1 cellular context compared by ENCODE assay signal in the genomic region with DNA sequence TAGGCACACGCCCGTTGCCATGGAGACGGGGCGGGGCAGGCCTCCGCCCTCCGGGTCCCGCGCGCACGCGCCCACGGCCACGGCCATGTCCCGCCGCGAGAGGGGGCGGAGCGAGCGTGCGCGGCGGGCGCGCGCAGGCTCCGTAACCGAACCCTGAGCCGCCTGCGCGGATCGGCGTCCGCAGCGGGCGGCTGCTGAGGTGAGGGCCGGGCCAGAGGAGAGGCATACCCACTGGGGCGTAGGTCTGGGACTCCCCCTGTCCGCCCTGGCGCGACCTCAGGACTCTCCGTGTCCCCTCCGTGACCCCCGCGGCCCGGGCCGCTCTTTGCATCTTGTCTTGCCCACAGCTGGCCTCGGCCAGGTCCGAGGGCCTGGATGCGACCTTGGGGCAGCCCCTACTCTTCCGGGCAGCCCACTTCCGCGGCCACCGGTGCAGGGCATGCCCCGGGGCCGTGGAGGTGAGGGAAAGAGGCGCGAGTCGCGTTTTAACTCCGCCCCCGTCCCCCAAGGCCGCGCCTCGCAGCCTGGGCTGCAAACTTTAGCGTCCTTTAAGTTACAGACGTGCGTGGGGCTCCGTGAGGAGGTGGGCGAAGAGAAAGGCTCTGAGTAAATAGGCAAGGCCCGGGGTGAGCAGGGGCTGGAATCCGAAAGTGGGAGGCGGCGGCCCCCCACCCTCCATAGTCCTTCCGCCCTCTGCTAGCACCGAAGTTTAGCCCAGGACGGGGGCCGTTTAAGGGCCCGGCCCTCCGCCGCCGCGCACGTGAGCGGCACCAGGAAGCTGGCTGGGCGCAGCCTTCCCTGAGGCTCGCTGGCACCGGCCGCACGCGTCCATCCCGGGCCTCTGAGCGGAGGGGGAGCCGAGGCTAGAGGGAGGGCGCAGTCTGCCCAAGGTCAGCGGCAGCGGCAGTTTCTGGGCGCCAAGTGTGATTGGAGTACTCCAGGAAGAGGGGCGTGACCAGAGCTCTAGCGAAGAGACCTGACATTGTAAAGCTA.
A peak's percentile ranks its signal among the peaks of the same experiment; 100 is the strongest.
TF ChIP-seq lines count a peak whose summit lies in the region.

A gene with protein sequence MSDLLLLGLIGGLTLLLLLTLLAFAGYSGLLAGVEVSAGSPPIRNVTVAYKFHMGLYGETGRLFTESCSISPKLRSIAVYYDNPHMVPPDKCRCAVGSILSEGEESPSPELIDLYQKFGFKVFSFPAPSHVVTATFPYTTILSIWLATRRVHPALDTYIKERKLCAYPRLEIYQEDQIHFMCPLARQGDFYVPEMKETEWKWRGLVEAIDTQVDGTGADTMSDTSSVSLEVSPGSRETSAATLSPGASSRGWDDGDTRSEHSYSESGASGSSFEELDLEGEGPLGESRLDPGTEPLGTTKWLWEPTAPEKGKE (plus strand): TSS at position 163 of the 993 bp plus-strand sequence. CDS start 3,053 bp downstream, outside the sequence.

TF ChIP-seq in GM12878, 131 proteins besides CTCF, POLR2A, EP300 and RAD21 (continued from another document):
- TF ChIP-seq WRNIP1 (IDR thresholded peaks at IDR 0.05; ENCODE audit: borderline replicate concordance, low read depth, low read length) (no peak), PAX8 (IDR thresholded peaks at IDR 0.05) (no peak), ZSCAN29 (IDR thresholded peaks at IDR 0.05) (no peak), SREBF1 (IDR thresholded peaks at IDR 0.05; ENCODE audit: low read length) (no peak), SUZ12 (IDR thresholded peaks at IDR 0.05; ENCODE audit: unreplicated experiment) (no peak), MTA3 (IDR thresholded peaks at IDR 0.05; ENCODE audit: borderline replicate concordance, low read length) (no peak), EZH2 (IDR thresholded peaks at IDR 0.05; ENCODE audit: borderline replicate concordance, control insufficient read depth, low read depth, low read length) (no peak), ZNF217 (IDR thresholded peaks at IDR 0.05) (no peak), IKZF1 (conservative IDR thresholded peaks at IDR 0.05) (peak; percentile 82), ZNF384 (IDR thresholded peaks at IDR 0.05; ENCODE audit: borderline replicate concordance, low read depth, low read length) (no peak), CHD2 (IDR thresholded peaks at IDR 0.05; ENCODE audit: borderline replicate concordance, low read depth, low read length) (no peak), EGR1 (IDR thresholded peaks at IDR 0.05; ENCODE audit: borderline replicate concordance in 1 of 2, low read depth in 2 of 2, low read length in 2 of 2) (peak in 1 of 2 experiments; percentile 81; a peak in 2 of 3 replicates), MXI1 (IDR thresholded peaks at IDR 0.05; ENCODE audit: low read depth, low read length) (peak; percentile 88), TBL1XR1 (IDR thresholded peaks at IDR 0.05; ENCODE audit: low read depth, low read length) (no peak), TCF12 (IDR thresholded peaks at IDR 0.05; ENCODE audit: low read depth, low read length) (0 out of 2 replicates have a peak, but pooled peaks have one; percentile 3), TCF7 (IDR thresholded peaks at IDR 0.05; ENCODE audit: borderline replicate concordance) (no peak)
- TF ChIP-seq, protein P1, sequence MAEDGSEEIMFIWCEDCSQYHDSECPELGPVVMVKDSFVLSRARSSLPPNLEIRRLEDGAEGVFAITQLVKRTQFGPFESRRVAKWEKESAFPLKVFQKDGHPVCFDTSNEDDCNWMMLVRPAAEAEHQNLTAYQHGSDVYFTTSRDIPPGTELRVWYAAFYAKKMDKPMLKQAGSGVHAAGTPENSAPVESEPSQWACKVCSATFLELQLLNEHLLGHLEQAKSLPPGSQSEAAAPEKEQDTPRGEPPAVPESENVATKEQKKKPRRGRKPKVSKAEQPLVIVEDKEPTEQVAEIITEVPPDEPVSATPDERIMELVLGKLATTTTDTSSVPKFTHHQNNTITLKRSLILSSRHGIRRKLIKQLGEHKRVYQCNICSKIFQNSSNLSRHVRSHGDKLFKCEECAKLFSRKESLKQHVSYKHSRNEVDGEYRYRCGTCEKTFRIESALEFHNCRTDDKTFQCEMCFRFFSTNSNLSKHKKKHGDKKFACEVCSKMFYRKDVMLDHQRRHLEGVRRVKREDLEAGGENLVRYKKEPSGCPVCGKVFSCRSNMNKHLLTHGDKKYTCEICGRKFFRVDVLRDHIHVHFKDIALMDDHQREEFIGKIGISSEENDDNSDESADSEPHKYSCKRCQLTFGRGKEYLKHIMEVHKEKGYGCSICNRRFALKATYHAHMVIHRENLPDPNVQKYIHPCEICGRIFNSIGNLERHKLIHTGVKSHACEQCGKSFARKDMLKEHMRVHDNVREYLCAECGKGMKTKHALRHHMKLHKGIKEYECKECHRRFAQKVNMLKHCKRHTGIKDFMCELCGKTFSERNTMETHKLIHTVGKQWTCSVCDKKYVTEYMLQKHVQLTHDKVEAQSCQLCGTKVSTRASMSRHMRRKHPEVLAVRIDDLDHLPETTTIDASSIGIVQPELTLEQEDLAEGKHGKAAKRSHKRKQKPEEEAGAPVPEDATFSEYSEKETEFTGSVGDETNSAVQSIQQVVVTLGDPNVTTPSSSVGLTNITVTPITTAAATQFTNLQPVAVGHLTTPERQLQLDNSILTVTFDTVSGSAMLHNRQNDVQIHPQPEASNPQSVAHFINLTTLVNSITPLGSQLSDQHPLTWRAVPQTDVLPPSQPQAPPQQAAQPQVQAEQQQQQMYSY (CRISPR knock-in tag; IDR thresholded peaks at IDR 0.05) = no peak
- TF ChIP-seq, protein P2, sequence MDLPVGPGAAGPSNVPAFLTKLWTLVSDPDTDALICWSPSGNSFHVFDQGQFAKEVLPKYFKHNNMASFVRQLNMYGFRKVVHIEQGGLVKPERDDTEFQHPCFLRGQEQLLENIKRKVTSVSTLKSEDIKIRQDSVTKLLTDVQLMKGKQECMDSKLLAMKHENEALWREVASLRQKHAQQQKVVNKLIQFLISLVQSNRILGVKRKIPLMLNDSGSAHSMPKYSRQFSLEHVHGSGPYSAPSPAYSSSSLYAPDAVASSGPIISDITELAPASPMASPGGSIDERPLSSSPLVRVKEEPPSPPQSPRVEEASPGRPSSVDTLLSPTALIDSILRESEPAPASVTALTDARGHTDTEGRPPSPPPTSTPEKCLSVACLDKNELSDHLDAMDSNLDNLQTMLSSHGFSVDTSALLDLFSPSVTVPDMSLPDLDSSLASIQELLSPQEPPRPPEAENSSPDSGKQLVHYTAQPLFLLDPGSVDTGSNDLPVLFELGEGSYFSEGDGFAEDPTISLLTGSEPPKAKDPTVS (IDR thresholded peaks at IDR 0.05; ENCODE audit: low read depth, low read length) = no peak
- TF ChIP-seq, protein P3, sequence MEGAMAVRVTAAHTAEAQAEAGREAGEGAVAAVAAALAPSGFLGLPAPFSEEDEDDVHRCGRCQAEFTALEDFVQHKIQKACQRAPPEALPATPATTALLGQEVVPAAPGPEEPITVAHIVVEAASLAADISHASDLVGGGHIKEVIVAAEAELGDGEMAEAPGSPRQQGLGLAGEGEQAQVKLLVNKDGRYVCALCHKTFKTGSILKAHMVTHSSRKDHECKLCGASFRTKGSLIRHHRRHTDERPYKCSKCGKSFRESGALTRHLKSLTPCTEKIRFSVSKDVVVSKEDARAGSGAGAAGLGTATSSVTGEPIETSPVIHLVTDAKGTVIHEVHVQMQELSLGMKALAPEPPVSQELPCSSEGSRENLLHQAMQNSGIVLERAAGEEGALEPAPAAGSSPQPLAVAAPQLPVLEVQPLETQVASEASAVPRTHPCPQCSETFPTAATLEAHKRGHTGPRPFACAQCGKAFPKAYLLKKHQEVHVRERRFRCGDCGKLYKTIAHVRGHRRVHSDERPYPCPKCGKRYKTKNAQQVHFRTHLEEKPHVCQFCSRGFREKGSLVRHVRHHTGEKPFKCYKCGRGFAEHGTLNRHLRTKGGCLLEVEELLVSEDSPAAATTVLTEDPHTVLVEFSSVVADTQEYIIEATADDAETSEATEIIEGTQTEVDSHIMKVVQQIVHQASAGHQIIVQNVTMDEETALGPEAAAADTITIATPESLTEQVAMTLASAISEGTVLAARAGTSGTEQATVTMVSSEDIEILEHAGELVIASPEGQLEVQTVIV (IDR thresholded peaks at IDR 0.05; ENCODE audit: borderline replicate concordance, partially characterized antibody) = no peak
- TF ChIP-seq, protein P4, sequence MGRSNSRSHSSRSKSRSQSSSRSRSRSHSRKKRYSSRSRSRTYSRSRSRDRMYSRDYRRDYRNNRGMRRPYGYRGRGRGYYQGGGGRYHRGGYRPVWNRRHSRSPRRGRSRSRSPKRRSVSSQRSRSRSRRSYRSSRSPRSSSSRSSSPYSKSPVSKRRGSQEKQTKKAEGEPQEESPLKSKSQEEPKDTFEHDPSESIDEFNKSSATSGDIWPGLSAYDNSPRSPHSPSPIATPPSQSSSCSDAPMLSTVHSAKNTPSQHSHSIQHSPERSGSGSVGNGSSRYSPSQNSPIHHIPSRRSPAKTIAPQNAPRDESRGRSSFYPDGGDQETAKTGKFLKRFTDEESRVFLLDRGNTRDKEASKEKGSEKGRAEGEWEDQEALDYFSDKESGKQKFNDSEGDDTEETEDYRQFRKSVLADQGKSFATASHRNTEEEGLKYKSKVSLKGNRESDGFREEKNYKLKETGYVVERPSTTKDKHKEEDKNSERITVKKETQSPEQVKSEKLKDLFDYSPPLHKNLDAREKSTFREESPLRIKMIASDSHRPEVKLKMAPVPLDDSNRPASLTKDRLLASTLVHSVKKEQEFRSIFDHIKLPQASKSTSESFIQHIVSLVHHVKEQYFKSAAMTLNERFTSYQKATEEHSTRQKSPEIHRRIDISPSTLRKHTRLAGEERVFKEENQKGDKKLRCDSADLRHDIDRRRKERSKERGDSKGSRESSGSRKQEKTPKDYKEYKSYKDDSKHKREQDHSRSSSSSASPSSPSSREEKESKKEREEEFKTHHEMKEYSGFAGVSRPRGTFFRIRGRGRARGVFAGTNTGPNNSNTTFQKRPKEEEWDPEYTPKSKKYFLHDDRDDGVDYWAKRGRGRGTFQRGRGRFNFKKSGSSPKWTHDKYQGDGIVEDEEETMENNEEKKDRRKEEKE (IDR thresholded peaks at IDR 0.05) = 0 out of 2 replicates have a peak, but pooled peaks have one; percentile 54
- TF ChIP-seq, protein P5, sequence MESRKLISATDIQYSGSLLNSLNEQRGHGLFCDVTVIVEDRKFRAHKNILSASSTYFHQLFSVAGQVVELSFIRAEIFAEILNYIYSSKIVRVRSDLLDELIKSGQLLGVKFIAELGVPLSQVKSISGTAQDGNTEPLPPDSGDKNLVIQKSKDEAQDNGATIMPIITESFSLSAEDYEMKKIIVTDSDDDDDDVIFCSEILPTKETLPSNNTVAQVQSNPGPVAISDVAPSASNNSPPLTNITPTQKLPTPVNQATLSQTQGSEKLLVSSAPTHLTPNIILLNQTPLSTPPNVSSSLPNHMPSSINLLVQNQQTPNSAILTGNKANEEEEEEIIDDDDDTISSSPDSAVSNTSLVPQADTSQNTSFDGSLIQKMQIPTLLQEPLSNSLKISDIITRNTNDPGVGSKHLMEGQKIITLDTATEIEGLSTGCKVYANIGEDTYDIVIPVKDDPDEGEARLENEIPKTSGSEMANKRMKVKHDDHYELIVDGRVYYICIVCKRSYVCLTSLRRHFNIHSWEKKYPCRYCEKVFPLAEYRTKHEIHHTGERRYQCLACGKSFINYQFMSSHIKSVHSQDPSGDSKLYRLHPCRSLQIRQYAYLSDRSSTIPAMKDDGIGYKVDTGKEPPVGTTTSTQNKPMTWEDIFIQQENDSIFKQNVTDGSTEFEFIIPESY (IDR thresholded peaks at IDR 0.05) = no peak
- TF ChIP-seq, protein P6, sequence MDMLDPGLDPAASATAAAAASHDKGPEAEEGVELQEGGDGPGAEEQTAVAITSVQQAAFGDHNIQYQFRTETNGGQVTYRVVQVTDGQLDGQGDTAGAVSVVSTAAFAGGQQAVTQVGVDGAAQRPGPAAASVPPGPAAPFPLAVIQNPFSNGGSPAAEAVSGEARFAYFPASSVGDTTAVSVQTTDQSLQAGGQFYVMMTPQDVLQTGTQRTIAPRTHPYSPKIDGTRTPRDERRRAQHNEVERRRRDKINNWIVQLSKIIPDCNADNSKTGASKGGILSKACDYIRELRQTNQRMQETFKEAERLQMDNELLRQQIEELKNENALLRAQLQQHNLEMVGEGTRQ (IDR thresholded peaks at IDR 0.05; ENCODE audit: borderline replicate concordance, low read depth, low read length) = no peak
- TF ChIP-seq, protein P7, sequence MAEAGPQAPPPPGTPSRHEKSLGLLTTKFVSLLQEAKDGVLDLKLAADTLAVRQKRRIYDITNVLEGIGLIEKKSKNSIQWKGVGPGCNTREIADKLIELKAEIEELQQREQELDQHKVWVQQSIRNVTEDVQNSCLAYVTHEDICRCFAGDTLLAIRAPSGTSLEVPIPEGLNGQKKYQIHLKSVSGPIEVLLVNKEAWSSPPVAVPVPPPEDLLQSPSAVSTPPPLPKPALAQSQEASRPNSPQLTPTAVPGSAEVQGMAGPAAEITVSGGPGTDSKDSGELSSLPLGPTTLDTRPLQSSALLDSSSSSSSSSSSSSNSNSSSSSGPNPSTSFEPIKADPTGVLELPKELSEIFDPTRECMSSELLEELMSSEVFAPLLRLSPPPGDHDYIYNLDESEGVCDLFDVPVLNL (IDR thresholded peaks at IDR 0.05; ENCODE audit: low read depth, low read length) = no peak
